In the genomic region with DNA sequence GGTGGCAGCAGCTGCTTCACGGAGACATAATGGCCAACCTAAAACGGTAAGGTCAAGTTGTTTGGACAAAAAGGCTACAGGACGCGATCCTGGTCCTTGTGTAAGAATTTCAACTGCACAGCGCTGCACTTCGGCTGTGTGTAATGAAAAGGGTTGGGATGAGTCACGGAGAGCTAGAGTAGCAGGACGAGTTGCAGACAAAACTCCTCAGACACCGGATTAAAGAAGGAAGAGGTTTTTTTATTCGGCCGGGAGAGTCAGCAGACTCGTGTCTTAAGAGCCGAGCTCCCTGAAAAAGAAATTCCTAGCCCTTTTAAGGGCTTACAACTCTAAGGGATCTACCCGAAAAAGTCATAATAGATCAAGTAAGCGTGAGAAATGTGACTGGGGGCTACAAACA, we compare ENCODE assay signal across 8 cellular contexts.
DNase-seq lines count a peak whose midpoint lies in the region; ATAC-seq and TF ChIP-seq lines count a peak whose summit lies in the region.
"Not testable (repeated sequence)": the region's sequence is repeated elsewhere in the genome, so short reads cannot be mapped to it uniquely, and the experiment has no call there.

No MANE protein-coding gene starts in this region.

- H3K9me2 ChIP-seq in PC-3 (replicated peaks; ENCODE audit: low read length): not testable (repeated sequence)

- not testable (repeated sequence) for ATAC-seq in PC-3

- H3K36me3 Mint-ChIP-seq in Calu3 (ENCODE audit: insufficient read depth, unreplicated experiment): peaks cover 13% of the 10 kb centered on the region
- H3K36me3 Mint-ChIP-seq in neural progenitor cell, type B pancreatic cell: not testable (repeated sequence)

- TF ChIP-seq CTCF in Calu3 (IDR thresholded peaks at IDR 0.05; ENCODE audit: unreplicated experiment); PC-3 (conservative IDR thresholded peaks at IDR 0.05; ENCODE audit: low read depth, low read length); choroid plexus epithelial cell (conservative IDR thresholded peaks at IDR 0.05; ENCODE audit: low read depth, low read length); neural progenitor cell (IDR thresholded peaks at IDR 0.05); type B pancreatic cell (conservative IDR thresholded peaks at IDR 0.05): not testable (repeated sequence)

- peaks cover 40% of the 10 kb centered on the region for H3K4me1 Mint-ChIP-seq in Calu3 (ENCODE audit: low read depth, unreplicated experiment)
- not testable (repeated sequence) for H3K4me1 Mint-ChIP-seq in neural progenitor cell; type B pancreatic cell (ENCODE audit: unreplicated experiment)

- not testable (repeated sequence) for H3K4me1 ChIP-seq in PC-3 (ENCODE audit: insufficient read depth, low read length); neural progenitor cell

- peak overlapping the region; percentile 77 for H3K27ac Mint-ChIP-seq in Calu3 (ENCODE audit: unreplicated experiment)
- not testable (repeated sequence) for H3K27ac Mint-ChIP-seq in neural progenitor cell
- peak overlapping the region; percentile 26 for H3K27ac Mint-ChIP-seq in type B pancreatic cell

- POLR2A ChIA-PET in PC-3 (lab: Charles Lee; ENCODE audit: unreplicated experiment): not testable (repeated sequence)

- H3K4me2 ChIP-seq in PC-3 (ENCODE audit: low read length): not testable (repeated sequence)
- H3K4me2 ChIP-seq in neural progenitor cell: peak overlapping the region; percentile 49

- DNase-seq in Calu3 (peak; percentile 35), HT1080 (ENCODE audit: low read depth) (peak; percentile 59), PC-3 (peak; percentile 24), astrocyte of the hippocampus (ENCODE audit: low read depth, low spot score) (peak; percentile 22), choroid plexus epithelial cell (ENCODE audit: low read depth) (peak; percentile 31), foreskin melanocyte (peak; percentile 40), neural progenitor cell (ENCODE audit: low spot score) (peak; percentile 46)
- not testable (repeated sequence) for DNase-seq in type B pancreatic cell (ENCODE audit: extremely low spot score, unreplicated experiment)

- H4K20me1 ChIP-seq in PC-3 (ENCODE audit: low read length); neural progenitor cell (ENCODE audit: low read depth): not testable (repeated sequence)

- not testable (repeated sequence) for H3K36me3 ChIP-seq in PC-3 (ENCODE audit: low read depth, low read length); neural progenitor cell

- H3K27me3 ChIP-seq in PC-3 (ENCODE audit: low read length); neural progenitor cell: not testable (repeated sequence)

- intact Hi-C loops in Calu3 (cut with micrococcal nuclease; ENCODE audit: unreplicated experiment): not testable (repeated sequence)
- intact Hi-C loops in PC-3 (cut with micrococcal nuclease): loop anchor here (5.0 kb wide), 1 partner anchor 152 kb away; no protein-coding TSS in a partner anchor

- not testable (repeated sequence) for H3K9ac ChIP-seq in PC-3 (ENCODE audit: low read length); neural progenitor cell

- not testable (repeated sequence) for H3K4me3 ChIP-seq in PC-3 (ENCODE audit: low read length); choroid plexus epithelial cell (ENCODE audit: low read depth, low read length); neural progenitor cell

- H3K9me3 Mint-ChIP-seq in Calu3 (ENCODE audit: low read depth, unreplicated experiment); neural progenitor cell; type B pancreatic cell: not testable (repeated sequence)

- not testable (repeated sequence) for H3K27ac ChIP-seq in PC-3 (ENCODE audit: low read length); neural progenitor cell

- CTCF ChIA-PET in Calu3 (lab: Charles Lee): not testable (repeated sequence)
- CTCF ChIA-PET in PC-3 (lab: Charles Lee): interaction anchor here (0.6 kb wide), 2 partner anchors 79 to 153 kb away, joined by 3 to 5 read pairs; no protein-coding TSS in a partner anchor

- not testable (repeated sequence) for H3F3A ChIP-seq in PC-3 (ENCODE audit: low read length, unreplicated experiment); neural progenitor cell (ENCODE audit: low read depth)

- not testable (repeated sequence) for H3K9me3 ChIP-seq in PC-3 (ENCODE audit: low read length); neural progenitor cell (ENCODE audit: low read depth)

- BruUV-seq in Calu3 (replicated peaks; lab: Mats Ljungman, UMichigan); PC-3 (replicated peaks; lab: Mats Ljungman, UMichigan): not testable (repeated sequence)

- not testable (repeated sequence) for H2AFZ ChIP-seq in PC-3 (ENCODE audit: low read length); neural progenitor cell (replicated peaks)

- H3K79me2 ChIP-seq in PC-3 (ENCODE audit: low read length); neural progenitor cell (ENCODE audit: low read depth): not testable (repeated sequence)

- H3K4me3 Mint-ChIP-seq in Calu3 (ENCODE audit: low read depth, unreplicated experiment) (peak overlapping the region; percentile 57), neural progenitor cell (peak overlapping the region; percentile 46)
- H3K4me3 Mint-ChIP-seq in type B pancreatic cell: not testable (repeated sequence)

- not testable (repeated sequence) for H3K27me3 Mint-ChIP-seq in Calu3 (ENCODE audit: unreplicated experiment); neural progenitor cell (ENCODE audit: insufficient read depth, low read depth); type B pancreatic cell
